In the genomic region with DNA sequence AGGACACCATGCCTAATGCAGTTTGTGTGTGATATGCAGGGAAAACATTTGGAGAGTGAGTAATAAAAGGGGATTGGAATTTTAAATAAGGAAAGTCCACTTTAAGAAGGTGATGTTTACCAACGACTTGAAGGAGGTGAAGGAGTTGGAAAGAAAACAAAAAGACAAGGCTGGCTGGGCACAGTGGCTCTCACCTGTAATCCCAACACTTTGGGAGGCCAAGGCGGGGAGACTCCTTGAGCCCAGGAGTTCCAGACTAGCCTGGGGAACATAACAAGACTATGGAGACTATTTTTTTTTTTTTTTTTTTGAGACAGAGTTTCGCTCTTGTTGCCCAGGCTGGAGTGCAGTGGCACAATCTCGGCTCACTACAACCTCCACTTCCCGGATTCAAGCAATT, we compare ENCODE assay signal across 25 cellular contexts. TPM values are rescaled to one million over a fixed set of nuclear protein-coding genes. Genes with fewer than 3 reads are reported as not detected.
DNase-seq lines count a peak whose midpoint lies in the region; ATAC-seq, FAIRE-seq and TF ChIP-seq lines count a peak whose summit lies in the region.
"Had no signal": no experiment of that assay in that cellular context is flagged by ENCODE, and none has a peak within 500 bp of the region (broad histone marks: within the 10 kb centered on the region; RNA-seq: fewer than 3 reads in every experiment).

No MANE protein-coding gene starts in this region.

- DNase-seq in kidney (peak; percentile 4), lower lobe of right lung (peak; percentile 50), sciatic nerve (ENCODE audit: low spot score) (peak; percentile 15), thyroid gland (peak; percentile 48 to 60), NCI-H774 (lab: John Stamatoyannopoulos, UW) (no peak), NOMO-1 (lab: John Stamatoyannopoulos, UW; ENCODE audit: unreplicated experiment in 2 of 2) (no peak)
- DNase-seq: 8988T; ACHN; C1 segment of cervical spinal cord; Calu3; CD4-positive, alpha-beta memory T cell; COR-L47; DMS53; DMS79 treated with DMSO at 0.1 percent for 48 hours; GF-D8; H9 had no signal

- H3K27ac ChIP-seq in kidney (ENCODE audit: low read depth in 2 of 2, low read length in 2 of 2) (no peak overlapping the region), lower lobe of right lung (no peak overlapping the region), thyroid gland (peak overlapping the region in 2 of 3 donors; percentile 15 to 36), gastroesophageal sphincter (no peak overlapping the region)
- H3K27ac ChIP-seq: A549 had no signal

- ATAC-seq in lower lobe of right lung (peak; percentile 49 to 51), sciatic nerve (no peak), gastroesophageal sphincter (no peak)
- ATAC-seq: A549, GM23338, HCT116 had no signal

- H3K4me3 ChIP-seq in kidney (ENCODE audit: low read length in 2 of 2), result no peak overlapping the region
- H3K4me3 ChIP-seq in lower lobe of right lung, result no peak overlapping the region
- no peak overlapping the region for H3K4me3 ChIP-seq in thyroid gland (replicated peaks in 1 of 3)
- no peak overlapping the region for H3K4me3 ChIP-seq in gastroesophageal sphincter
- H3K4me3 ChIP-seq: A549, GM23338 had no signal

- H3K27me3 ChIP-seq in lower lobe of right lung (ENCODE audit: low read depth) (no peaks in the 10 kb centered on the region), thyroid gland (no peaks in the 10 kb centered on the region), gastroesophageal sphincter (no peaks in the 10 kb centered on the region)

- no peaks in the 10 kb centered on the region for H3K36me3 ChIP-seq in kidney (ENCODE audit: control insufficient read depth in 1 of 2, insufficient read depth in 2 of 2, low read length in 2 of 2)
- H3K36me3 ChIP-seq in lower lobe of right lung, result no peaks in the 10 kb centered on the region
- H3K36me3 ChIP-seq in thyroid gland, result no peaks in the 10 kb centered on the region
- no peaks in the 10 kb centered on the region for H3K36me3 ChIP-seq in gastroesophageal sphincter

- H3K4me1 ChIP-seq in kidney (ENCODE audit: control insufficient read depth in 1 of 2, insufficient read depth in 1 of 2, low read depth in 1 of 2, low read length in 2 of 2), result no peaks in the 10 kb centered on the region
- no peaks in the 10 kb centered on the region for H3K4me1 ChIP-seq in lower lobe of right lung
- peaks cover 0 to 3% of the 10 kb centered on the region in 2 donors for H3K4me1 ChIP-seq in thyroid gland
- H3K4me1 ChIP-seq in gastroesophageal sphincter, result peaks cover 0 to 5% (median 0%) of the 10 kb centered on the region in 3 donors

- H3K9me3 ChIP-seq in kidney (ENCODE audit: control insufficient read depth in 1 of 2, low read length in 2 of 2) (no peaks in the 10 kb centered on the region), lower lobe of right lung (no peaks in the 10 kb centered on the region), thyroid gland (no peaks in the 10 kb centered on the region), gastroesophageal sphincter (no peaks in the 10 kb centered on the region)
- H3K9me3 ChIP-seq: A549 had no signal

- TF ChIP-seq POLR2A in thyroid gland (IDR thresholded peaks at IDR 0.05), result no peak
- no peak for TF ChIP-seq POLR2A in gastroesophageal sphincter (IDR thresholded peaks at IDR 0.05)

- WGBS in thyroid gland, 2 donors, result 37 to 59% methylated on average over 5 of the region's 5 CpGs
- 50 to 78% methylated on average over 1 to 5 of the region's 5 CpGs for WGBS in gastroesophageal sphincter (ENCODE audit: low coverage in 1 of 2), 2 donors

- no peak overlapping the region for H3K9ac ChIP-seq in kidney (ENCODE audit: low read length in 2 of 2)

- intact Hi-C loops in kidney (cut with DNase I) (no loop called here), lower lobe of right lung (cut with DNase I) (no loop called here), sciatic nerve (cut with DNase I) (no loop called here), thyroid gland (cut with DNase I) (no loop called here)

- no peak for TF ChIP-seq EP300 in gastroesophageal sphincter (IDR thresholded peaks at IDR 0.05)

- no peak for TF ChIP-seq CTCF in kidney (IDR thresholded peaks at IDR 0.05; ENCODE audit: borderline replicate concordance, extremely low read depth, insufficient read depth)
- TF ChIP-seq CTCF in lower lobe of right lung (IDR thresholded peaks at IDR 0.05), result no peak
- no peak for TF ChIP-seq CTCF in thyroid gland (IDR thresholded peaks at IDR 0.05)
- no peak for TF ChIP-seq CTCF in gastroesophageal sphincter (IDR thresholded peaks at IDR 0.05)

- FAIRE-seq in kidney (lab: Jason Lieb, UNC), result no peak
- FAIRE-seq: A549, GM12891, GM18507 had no signal

RNA-seq across cellular contexts. Expression of a gene that starts 11.0 kb away (rescaled TPM):
- total RNA-seq in kidney, result 70.7 TPM
- 215 TPM for polyA plus RNA-seq in kidney (ENCODE audit: insufficient read depth, low read depth, low replicate concordance)
- 57.1 TPM for total RNA-seq in lower lobe of right lung
- total RNA-seq in sciatic nerve, result 29.5 TPM
- 100 to 1,000 TPM in 3 of 4 donors, 10 to 100 TPM in 1; 68.5 to 179 (median 107) TPM for total RNA-seq in thyroid gland
- 10 to 100 TPM; 43.3 to 66.8 (median 53.0) TPM for total RNA-seq in gastroesophageal sphincter

RNA-seq across cellular contexts. Expression of a gene that starts 11.5 kb away (rescaled TPM):
- total RNA-seq in kidney, result 31.7 TPM
- polyA plus RNA-seq in kidney (ENCODE audit: insufficient read depth, low read depth, low replicate concordance), result 27.5 TPM
- total RNA-seq in lower lobe of right lung, result 32.1 TPM
- total RNA-seq in sciatic nerve, result 27.4 TPM
- total RNA-seq in thyroid gland, result 10 to 100 TPM; 26.5 to 43.0 (median 35.2) TPM
- total RNA-seq in gastroesophageal sphincter, result 10 to 100 TPM; 25.2 to 33.1 (median 29.2) TPM

RNA-seq across cellular contexts. Expression of a gene that starts 55.2 kb away (rescaled TPM):
- total RNA-seq in kidney (11.9 TPM), lower lobe of right lung (11.9 TPM), sciatic nerve (6.0 TPM), thyroid gland (10 to 100 TPM; 19.6 to 29.6 (median 22.0) TPM), gastroesophageal sphincter (10 to 100 TPM in 3 of 4 donors, 1 to 10 TPM in 1; 2.6 to 22.1 (median 11.8) TPM)
- polyA plus RNA-seq in kidney (ENCODE audit: insufficient read depth, low read depth, low replicate concordance), result 89.1 TPM
- total RNA-seq: Calu3; CD4-positive, alpha-beta memory T cell; Daoy; G401; H4; H9 had no signal
- polyA plus RNA-seq: CD4-positive, alpha-beta memory T cell had no signal

Comparison
In these comparisons a context has a peak if more than half of its experiments do, and no peak if none do; other contexts are left out.
1. DNase-seq: peak in kidney (single experiment), lower lobe of right lung (single experiment), sciatic nerve (single experiment) and thyroid gland (2 of 2); none in NCI-H774 (single experiment) and NOMO-1 (0 of 2).
2. H3K27ac ChIP-seq: peak in thyroid gland (2 of 3); none in kidney (0 of 2), lower lobe of right lung (single experiment) and gastroesophageal sphincter (0 of 4).
3. ATAC-seq: peak in lower lobe of right lung (2 of 2); none in sciatic nerve (single experiment) and gastroesophageal sphincter (single experiment).